Comparison of ENCODE assay signal across 24 cellular contexts in the genomic region with DNA sequence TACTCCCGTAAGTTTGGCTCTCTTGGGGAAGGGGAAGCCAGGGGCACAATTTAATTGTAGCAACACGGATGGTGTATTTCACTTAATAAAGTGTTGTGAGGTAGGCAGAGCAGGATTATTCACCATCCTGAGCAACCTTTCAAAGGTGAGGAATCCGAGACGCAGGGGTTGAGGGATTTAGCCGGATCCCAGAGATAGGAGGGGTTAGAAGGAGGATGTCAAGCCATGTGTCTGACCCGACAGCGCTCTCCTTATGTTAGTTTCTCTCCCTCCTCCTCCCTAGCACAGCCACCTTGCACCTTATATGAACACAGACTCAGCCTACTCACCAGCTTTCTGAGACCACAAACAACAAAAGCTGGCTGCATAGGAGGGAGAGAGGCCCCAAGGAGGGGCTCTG. TPM values are rescaled to one million over a fixed set of nuclear protein-coding genes. Genes with fewer than 3 reads are reported as not detected.
DNase-seq lines count a peak whose midpoint lies in the region; ATAC-seq, FAIRE-seq and TF ChIP-seq lines count a peak whose summit lies in the region.
"Had no signal": no experiment of that assay in that cellular context is flagged by ENCODE, and none has a peak within 500 bp of the region (broad histone marks: within the 10 kb centered on the region; RNA-seq: fewer than 3 reads in every experiment).

No MANE protein-coding gene starts in this region.

- peaks cover 21% of the 10 kb centered on the region for H3K4me1 Mint-ChIP-seq in osteocyte (ENCODE audit: unreplicated experiment)
- H3K4me1 Mint-ChIP-seq: B cell, CD14-positive monocyte had no signal

- TF ChIP-seq CTCF in RWPE1 (conservative IDR thresholded peaks at IDR 0.05; ENCODE audit: low read depth) (no peak), osteocyte (IDR thresholded peaks at IDR 0.05) (no peak)

- H3K9me3 Mint-ChIP-seq in osteocyte (ENCODE audit: unreplicated experiment) = no peaks in the 10 kb centered on the region

- H3K27me3 Mint-ChIP-seq in osteocyte (ENCODE audit: unreplicated experiment) = no peaks in the 10 kb centered on the region
- H3K27me3 Mint-ChIP-seq: B cell had no signal

- DNase-seq in HTR-8/SVneo (ENCODE audit: insufficient read length, low spot score) (no peak), RWPE1 (ENCODE audit: low spot score) (no peak), left kidney (ENCODE audit: low read depth, low spot score) (peak; percentile 53), osteocyte (ENCODE audit: extremely low spot score, unreplicated experiment) (no peak), urothelium cell line (ENCODE audit: low spot score) (no peak), iPS-NIHi11 (ENCODE audit: low spot score) (no peak)
- DNase-seq: Calu3, DND-41, NCI-H1092 treated with DMSO at 0.1 percent for 48 hours, NCI-H146, NCI-H1930, NCI-H2107, NCI-H226, NCI-H510A treated with DMSO at 0.1 percent for 48 hours, NCI-H774, Right ventricle myocardium superior had no signal

- peak overlapping the region; percentile 44 for H3K27ac Mint-ChIP-seq in osteocyte (ENCODE audit: unreplicated experiment)
- H3K27ac Mint-ChIP-seq: B cell, CD14-positive monocyte had no signal

- POLR2A ChIA-PET in RWPE1 (lab: Yijun Ruan, JAX; ENCODE audit: low non-redundant PET) = no interaction called here

- no peak overlapping the region for H3K4me3 Mint-ChIP-seq in osteocyte (ENCODE audit: unreplicated experiment)
- H3K4me3 Mint-ChIP-seq: B cell, CD14-positive monocyte had no signal

- CTCF ChIA-PET in RWPE1 (lab: Yijun Ruan, JAX) = no interaction called here

- peak overlapping the region; percentile 59 for H3K27ac ChIP-seq in RWPE1
- H3K27ac ChIP-seq: PC-9, SJSA1 had no signal

- H3K36me3 Mint-ChIP-seq in osteocyte (ENCODE audit: unreplicated experiment) = peaks cover 26% of the 10 kb centered on the region

- ATAC-seq in HG02798 (IDR thresholded peaks at IDR 0.05; ENCODE audit: poor library complexity, unreplicated experiment) = no peak
- ATAC-seq: HepG2 had no signal

- peak; percentile 38 for FAIRE-seq in HTR-8/SVneo (lab: Jason Lieb, UNC)
- FAIRE-seq in urothelium cell line (lab: Jason Lieb, UNC) = no peak
- FAIRE-seq: GM12892, H54, HepG2 had no signal

RNA-seq across cellular contexts. Expression of a gene that starts 35.6 kb away (rescaled TPM):
- 126 and 138 TPM in 2 replicates for total RNA-seq in osteocyte
- total RNA-seq: B cell had no signal
